Comparison of ENCODE assay signal across 29 cellular contexts in genomic region chr20:53171065-53171464, GRCh38.
"Had no signal": no experiment of that assay in that cellular context is flagged by ENCODE, and none has a peak within 500 bp of the region (broad histone marks: within the 10 kb centered on the region; RNA-seq: fewer than 3 reads in every experiment).

No MANE protein-coding gene starts in this region.

- H3K4me1 Mint-ChIP-seq: memory B cell, naive B cell had no signal

- H3K27ac ChIP-seq: dorsolateral prefrontal cortex, epithelial cell of prostate, foreskin keratinocyte, gastroesophageal sphincter, heart left ventricle, hepatocyte, neutrophil, pancreas, right lobe of liver, stomach, thyroid gland, vagina had no signal

- H3K4me3 Mint-ChIP-seq: memory B cell; mesothelial cell of epicardium; naive B cell; natural killer cell treated with Interleukin-12 subunit alpha and Interleukin-12 subunit beta and Interleukin-15 and Interleukin-18, amount 100 ng/mL, for 72 hours; neural crest cell had no signal

- H3K4me3 ChIP-seq: dorsolateral prefrontal cortex, gastroesophageal sphincter, heart left ventricle, hepatocyte, lung, mucosa of descending colon, pancreas, right lobe of liver, stomach, thyroid gland, vagina had no signal

- DNase-seq: dorsolateral prefrontal cortex; effector CD4-positive, alpha-beta T cell; foreskin keratinocyte; heart left ventricle; kidney; mucosa of descending colon; naive B cell; pancreas; right lobe of liver; small intestine; stimulated activated CD4-positive, alpha-beta T cell treated with anti-CD3 and anti-CD28 coated beads, Interleukin-15, amount 100 ng/mL, for 24 hours; stimulated activated CD4-positive, alpha-beta T cell treated with anti-CD3 and anti-CD28 coated beads, Interleukin-2, amount 100 ng/mL, for 48 hours; stimulated activated CD8-positive, alpha-beta memory T cell treated with anti-CD3 and anti-CD28 coated beads, Interleukin-4, amount 100 ng/mL, for 48 hours; stimulated activated naive CD4-positive, alpha-beta T cell; stomach; thyroid gland; trophoblast cell had no signal

- H3K36me3 ChIP-seq: gastroesophageal sphincter, heart left ventricle, neutrophil, pancreas, right lobe of liver, stomach, thyroid gland, vagina had no signal

- H3K4me1 ChIP-seq: foreskin keratinocyte, gastroesophageal sphincter, heart left ventricle, pancreas, right lobe of liver, stomach, thyroid gland, vagina had no signal

- H3K27ac Mint-ChIP-seq: memory B cell; mesothelial cell of epicardium; natural killer cell treated with Interleukin-12 subunit alpha and Interleukin-12 subunit beta and Interleukin-15 and Interleukin-18, amount 100 ng/mL, for 72 hours had no signal

- H3K9me3 ChIP-seq: gastroesophageal sphincter, heart left ventricle, mucosa of descending colon, neutrophil, pancreas, right lobe of liver, stomach, thyroid gland, vagina had no signal

- ATAC-seq: esophagus mucosa; foreskin keratinocyte; gastroesophageal sphincter; heart left ventricle; left lobe of liver; mucosa of descending colon; natural killer cell treated with Interleukin-12 subunit alpha and Interleukin-12 subunit beta and Interleukin-15 and Interleukin-18, amount 100 ng/mL, for 72 hours; pancreas; right lobe of liver had no signal

- H3K9me3 Mint-ChIP-seq: memory B cell; mesothelial cell of epicardium; natural killer cell treated with Interleukin-12 subunit alpha and Interleukin-12 subunit beta and Interleukin-15 and Interleukin-18, amount 100 ng/mL, for 72 hours; neural crest cell had no signal

- H3K27me3 ChIP-seq: foreskin keratinocyte, gastroesophageal sphincter, heart left ventricle, hepatocyte, pancreas, right lobe of liver, stomach, thyroid gland, vagina had no signal
